In the genomic region with DNA sequence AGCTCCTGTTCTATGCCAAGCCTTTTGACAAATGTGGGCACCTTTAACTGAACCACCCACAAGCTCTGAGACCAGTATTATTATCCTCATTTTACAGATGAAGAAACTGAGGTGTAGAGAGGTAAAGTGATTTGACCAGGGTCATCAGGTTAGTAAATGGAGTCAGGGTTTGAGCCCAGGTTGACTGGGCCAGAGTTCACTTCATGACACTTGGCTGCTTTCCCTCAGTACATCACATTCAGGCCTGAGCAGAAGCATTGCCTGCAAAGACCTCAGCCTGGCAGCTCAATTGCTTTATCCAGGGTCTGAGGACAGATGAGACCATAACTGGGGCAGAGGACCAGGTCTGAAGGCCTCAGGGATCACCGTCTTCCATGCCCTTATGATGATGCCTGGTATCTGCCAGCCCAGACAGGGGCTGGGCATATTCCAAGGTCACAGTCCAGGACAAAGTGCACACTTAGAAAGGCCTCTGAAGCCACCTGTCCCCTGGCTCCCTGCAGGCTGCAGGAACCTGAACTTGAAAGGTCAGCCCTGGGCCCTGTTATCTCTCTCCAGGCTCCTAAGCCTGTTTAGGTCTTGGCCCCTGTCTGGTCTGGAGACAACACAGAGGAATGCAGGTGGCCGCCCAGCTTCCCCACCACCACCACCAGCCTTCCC, we compare ENCODE assay signal across 23 cellular contexts. TPM values are rescaled to one million over a fixed set of nuclear protein-coding genes. Genes with fewer than 3 reads are reported as not detected.
DNase-seq lines count a peak whose midpoint lies in the region; ATAC-seq, FAIRE-seq and TF ChIP-seq lines count a peak whose summit lies in the region.
"Had no signal": no experiment of that assay in that cellular context is flagged by ENCODE, and none has a peak within 500 bp of the region (broad histone marks: within the 10 kb centered on the region; RNA-seq: fewer than 3 reads in every experiment).

No MANE protein-coding gene starts in this region.

- intact Hi-C loops in aorta (cut with DNase I): loop anchor here in 1 of 2 donors (5.0 kb wide), 1 partner anchor 33 kb away; a partner anchor contains a TSS

- no peak for FAIRE-seq in small intestine (lab: Jason Lieb, UNC)
- FAIRE-seq: GM12891, H1 had no signal

- DNase-seq in DMS53 (lab: John Stamatoyannopoulos, UW) (peak; percentile 53), DMS53 treated with DMSO at 0.1 percent for 48 hours (lab: John Stamatoyannopoulos, UW; ENCODE audit: unreplicated experiment) (no peak), coronary artery (ENCODE audit: low spot score) (no peak), small intestine (peak; percentile 60), aorta (no peak), retina (no peak), G401 (ENCODE audit: low spot score) (no peak)
- DNase-seq: COR-L47, DMS153, HFFc6, KG1, NCI-H1105, NCI-H1694 treated with DMSO at 0.1 percent for 48 hours, NCI-H345, SHP77 had no signal

- H3K36me3 ChIP-seq in small intestine (ENCODE audit: control insufficient read depth in 2 of 2, insufficient read depth in 2 of 2, low read length in 2 of 2) (no peaks in the 10 kb centered on the region), aorta (ENCODE audit: control insufficient read depth in 1 of 2, insufficient read depth in 2 of 2, low read length in 1 of 2) (no peaks in the 10 kb centered on the region)
- H3K36me3 ChIP-seq: MG63 had no signal

- 64 to 81% (median 67%) methylated on average over 2 of the region's 2 CpGs for WGBS in small intestine, 3 donors
- WGBS in aorta, 2 donors: 68 to 75% methylated on average over 2 of the region's 2 CpGs

- no peak for TF ChIP-seq CTCF in coronary artery (IDR thresholded peaks at IDR 0.05)

- H3K27ac ChIP-seq in coronary artery: peak overlapping the region; percentile 89
- no peak overlapping the region for H3K27ac ChIP-seq in small intestine (ENCODE audit: low read depth in 1 of 2, low read length in 1 of 2)
- H3K27ac ChIP-seq in aorta (ENCODE audit: low read depth in 1 of 2, low read length in 2 of 2): peak overlapping the region; percentile 62 to 74
- H3K27ac ChIP-seq: 22Rv1, HL-60 had no signal

- in situ Hi-C loops in G401 (cut with HindIII; ENCODE audit: low sequenced_read_pairs): no loop called here

- no peaks in the 10 kb centered on the region for H3K27me3 ChIP-seq in small intestine (ENCODE audit: control insufficient read depth in 2 of 2, insufficient read depth in 2 of 2, low read length in 2 of 2)
- no peaks in the 10 kb centered on the region for H3K27me3 ChIP-seq in aorta (ENCODE audit: control insufficient read depth in 1 of 2, insufficient read depth in 2 of 2, low read length in 1 of 2)
- H3K27me3 ChIP-seq: MG63 had no signal

- H3K4me1 ChIP-seq in small intestine (ENCODE audit: control insufficient read depth in 2 of 2, insufficient read depth in 1 of 2, low read depth in 1 of 2, low read length in 1 of 2) (peaks cover under 1 to 9% of the 10 kb centered on the region in 2 donors), aorta (ENCODE audit: control insufficient read depth in 1 of 2, insufficient read depth in 2 of 2, low read length in 2 of 2) (peaks cover 0 to 7% of the 10 kb centered on the region in 2 donors)

- no peaks in the 10 kb centered on the region for H3K9me3 ChIP-seq in small intestine (ENCODE audit: control insufficient read depth, low read depth)
- no peaks in the 10 kb centered on the region for H3K9me3 ChIP-seq in aorta (ENCODE audit: control insufficient read depth, low read length)
- H3K9me3 ChIP-seq: MG63 had no signal

- ATAC-seq in aorta (ENCODE audit: low FRiP score) (no peak), GM21723 (IDR thresholded peaks at IDR 0.05; ENCODE audit: unreplicated experiment) (no peak)
- ATAC-seq: Panc1 had no signal

- H3K4me3 ChIP-seq in coronary artery (no peak overlapping the region), small intestine (ENCODE audit: low read depth in 1 of 2, low read length in 2 of 2) (no peak overlapping the region), aorta (ENCODE audit: low read length in 2 of 2) (no peak overlapping the region)
- H3K4me3 ChIP-seq: MG63 had no signal

RNA-seq across cellular contexts. Expression of a gene that starts 32.0 kb away (rescaled TPM):
- polyA plus RNA-seq in small intestine: 1 to 10 TPM; 3.4 to 6.5 (median 6.2) TPM
- 1 to 10 TPM; 1.1 to 4.5 TPM for total RNA-seq in aorta
- polyA plus RNA-seq in aorta: 1 to 10 TPM in 1 of 2 donors, not detected in 1; 4.2 TPM
- not detected in 2 replicates for total RNA-seq in G401 (2014; rRNA removed; shearing (Covaris generic))
- total RNA-seq: HFFc6 had no signal
- polyA plus RNA-seq: CD14-positive monocyte had no signal

RNA-seq across cellular contexts. Expression of a gene that starts 48.7 kb away (rescaled TPM):
- polyA plus RNA-seq in small intestine (1 to 10 TPM; 1.1 to 9.2 (median 5.6) TPM), aorta (under 1 TPM; 0.05 to 0.63 TPM)
- 1 to 10 TPM in 1 of 2 donors, under 1 TPM in 1; 0.45 to 1.2 TPM for total RNA-seq in aorta
- total RNA-seq in G401 (2014; rRNA removed; shearing (Covaris generic)): 7.0 and 28.4 TPM in 2 replicates
- total RNA-seq: H1, HFFc6 had no signal
- polyA plus RNA-seq: H1 had no signal

Comparison
In these comparisons a context has a peak if more than half of its experiments do, and no peak if none do; other contexts are left out.
1. DNase-seq: peak in DMS53 (single experiment) and small intestine (single experiment); none in DMS53 treated with DMSO at 0.1 percent for 48 hours (single experiment), coronary artery (single experiment), aorta (0 of 2), retina (single experiment) and G401 (single experiment).
2. H3K27ac ChIP-seq: peak in coronary artery (2 of 2) and aorta (2 of 2); none in small intestine (0 of 2).